28 cellular contexts compared by ENCODE assay signal in genomic region chr5:139925163-139925562, GRCh38.
"Had no signal": no experiment of that assay in that cellular context is flagged by ENCODE, and none has a peak within 500 bp of the region (broad histone marks: within the 10 kb centered on the region; RNA-seq: fewer than 3 reads in every experiment).

No MANE protein-coding gene starts in this region.

- H3K27ac ChIP-seq: brain microvascular endothelial cell, esophagus muscularis mucosa, foreskin keratinocyte, gastrocnemius medialis, heart left ventricle had no signal

- H3K36me3 ChIP-seq: brain microvascular endothelial cell, esophagus muscularis mucosa, gastrocnemius medialis, heart left ventricle had no signal

- H3K4me3 ChIP-seq: esophagus muscularis mucosa, gastrocnemius medialis, heart left ventricle had no signal

- H3K4me1 ChIP-seq: esophagus muscularis mucosa, foreskin keratinocyte had no signal

- H3K36me3 Mint-ChIP-seq: activated CD8-positive, alpha-beta memory T cell treated with anti-CD3 and anti-CD28 coated beads, Interleukin-2, amount 10 ng/mL, durations not matched to agents 7 days and 5 days; activated naive CD8-positive, alpha-beta T cell had no signal

- H3K9me3 Mint-ChIP-seq: activated CD4-positive, alpha-beta T cell treated with anti-CD3 and anti-CD28 coated beads, Interleukin-2, amount 10 ng/mL, durations not matched to agents 7 days and 5 days; activated CD8-positive, alpha-beta T cell treated with anti-CD3 and anti-CD28 coated beads for 36 hours; activated T-cell treated with anti-CD3 and anti-CD28 coated beads, Interleukin-2, amount 50 U/mL, for 4 hours; activated T-helper 17 cell treated with anti-CD3 and anti-CD28 coated beads, Interleukin-2, amount 50 U/mL, for 72 hours; effector memory CD8-positive, alpha-beta T cell had no signal

- H3K4me1 Mint-ChIP-seq: activated CD4-positive, alpha-beta T cell treated with anti-CD3 and anti-CD28 coated beads for 36 hours; activated CD4-positive, alpha-beta T cell treated with anti-CD3 and anti-CD28 coated beads, Interleukin-2, amount 10 ng/mL, durations not matched to agents 7 days and 5 days; activated T-helper 17 cell treated with anti-CD3 and anti-CD28 coated beads, Interleukin-2, amount 50 U/mL, for 72 hours had no signal

- DNase-seq: activated CD4-positive, alpha-beta T cell treated with anti-CD3 and anti-CD28 coated beads for 36 hours; activated CD4-positive, alpha-beta T cell treated with anti-CD3 and anti-CD28 coated beads, Interleukin-2, amount 10 ng/mL, durations not matched to agents 7 days and 5 days; activated CD4-positive, alpha-beta T cell treated with anti-CD3 and anti-CD28 coated beads, Interleukin-2, amount 50 U/mL, for 48 hours; activated CD4-positive, CD25-positive, alpha-beta regulatory T cell; activated CD4-positive, CD25-positive, alpha-beta regulatory T cell treated with anti-CD3 and anti-CD28 coated beads, Interleukin-2, amount 50 U/mL, for 72 hours; activated CD8-positive, alpha-beta memory T cell treated with anti-CD3 and anti-CD28 coated beads, Interleukin-2, amount 10 ng/mL, durations not matched to agents 7 days and 5 days; activated effector memory CD4-positive, alpha-beta T cell treated with Interleukin-2 at 50 U/mL for 16 hours; activated gamma-delta T cell treated with Interleukin-2 at 50 U/mL for 16 hours; activated naive CD4-positive, alpha-beta T cell treated with anti-CD3 and anti-CD28 coated beads, Interleukin-2, amount 50 U/mL, for 16 hours; activated naive CD4-positive, alpha-beta T cell treated with Interleukin-2 at 50 U/mL for 16 hours; activated T-cell treated with anti-CD3 and anti-CD28 coated beads, Interleukin-2, amount 50 U/mL, for 4 hours; amniotic stem cell; anterior cingulate cortex; brain microvascular endothelial cell; caudate nucleus; cortex of kidney; dermis blood vessel endothelial cell; effector CD4-positive, alpha-beta T cell; erythroblast; foreskin keratinocyte; gastrocnemius medialis; glutamatergic neuron; heart left ventricle had no signal

- H3K4me3 Mint-ChIP-seq: activated CD4-positive, alpha-beta T cell treated with anti-CD3 and anti-CD28 coated beads for 36 hours; activated CD4-positive, alpha-beta T cell treated with anti-CD3 and anti-CD28 coated beads, Interleukin-2, amount 10 ng/mL, durations not matched to agents 7 days and 5 days; activated CD8-positive, alpha-beta memory T cell treated with anti-CD3 and anti-CD28 coated beads, Interleukin-2, amount 10 ng/mL, durations not matched to agents 7 days and 5 days; activated CD8-positive, alpha-beta T cell treated with anti-CD3 and anti-CD28 coated beads for 36 hours; activated naive CD8-positive, alpha-beta T cell; activated T-cell treated with anti-CD3 and anti-CD28 coated beads, Interleukin-2, amount 50 U/mL, for 4 hours; activated T-helper 17 cell treated with anti-CD3 and anti-CD28 coated beads, Interleukin-2, amount 50 U/mL, for 72 hours had no signal

- ATAC-seq: gastrocnemius medialis had no signal

- H3K27ac Mint-ChIP-seq: activated CD4-positive, alpha-beta T cell treated with anti-CD3 and anti-CD28 coated beads for 36 hours; activated CD4-positive, alpha-beta T cell treated with anti-CD3 and anti-CD28 coated beads, Interleukin-2, amount 10 ng/mL, durations not matched to agents 7 days and 5 days; activated CD8-positive, alpha-beta T cell treated with anti-CD3 and anti-CD28 coated beads for 36 hours; activated naive CD8-positive, alpha-beta T cell; activated T-helper 17 cell treated with anti-CD3 and anti-CD28 coated beads, Interleukin-2, amount 50 U/mL, for 72 hours had no signal

- H3K9me3 ChIP-seq: esophagus muscularis mucosa, gastrocnemius medialis, heart left ventricle had no signal

- H3K27me3 ChIP-seq: esophagus muscularis mucosa, gastrocnemius medialis, heart left ventricle had no signal
